In the genomic region with DNA sequence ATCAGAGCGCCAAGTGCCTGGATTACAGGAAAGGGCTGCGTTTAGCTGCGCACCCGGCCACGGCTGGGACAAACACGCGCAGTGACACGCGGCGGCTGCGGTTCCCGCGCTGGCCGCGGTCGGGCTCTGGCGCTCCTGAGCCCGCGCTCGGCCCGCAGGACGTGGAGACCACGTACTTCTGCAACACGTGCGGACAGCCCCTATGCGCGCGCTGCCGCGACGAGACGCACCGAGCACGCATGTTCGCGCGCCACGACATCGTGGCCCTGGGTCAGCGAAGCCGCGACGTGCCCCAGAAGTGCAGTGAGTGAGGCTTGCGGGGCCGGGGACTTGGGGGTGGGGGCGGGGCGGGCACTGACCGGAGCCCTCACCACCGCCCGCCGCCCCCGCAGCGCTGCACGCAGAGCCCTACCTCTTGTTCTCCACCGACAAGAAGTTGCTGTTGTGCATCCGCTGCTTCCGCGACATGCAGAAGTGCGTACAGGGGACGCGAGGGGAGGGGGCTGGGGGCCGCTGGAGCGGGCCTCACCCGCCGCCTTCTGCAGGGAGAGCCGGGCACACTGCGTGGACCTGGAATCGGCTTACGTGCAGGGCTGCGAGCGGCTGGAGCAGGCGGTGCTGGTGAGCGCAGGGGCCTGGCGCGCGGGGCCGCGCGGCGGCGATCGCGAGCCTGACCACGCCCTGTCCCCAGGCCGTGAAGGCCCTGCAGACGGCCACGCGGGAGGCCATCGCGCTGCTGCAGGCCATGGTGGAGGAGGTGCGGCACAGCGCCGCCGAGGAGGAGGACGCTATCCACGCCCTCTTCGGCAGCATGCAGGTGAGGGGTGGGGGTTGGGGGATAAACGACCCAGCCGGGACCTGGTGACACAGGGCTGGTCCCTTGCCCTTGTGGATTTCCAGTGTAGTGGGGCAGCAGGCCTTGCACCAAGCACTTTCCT, we compare ENCODE assay signal across 9 cellular contexts. TPM values are rescaled to one million over a fixed set of nuclear protein-coding genes. Genes with fewer than 3 reads are reported as not detected.
DNase-seq lines count a peak whose midpoint lies in the region; ATAC-seq and TF ChIP-seq lines count a peak whose summit lies in the region.
"Had no signal": no experiment of that assay in that cellular context is flagged by ENCODE, and none has a peak within 500 bp of the region (broad histone marks: within the 10 kb centered on the region; RNA-seq: fewer than 3 reads in every experiment).

No MANE protein-coding gene starts in this region.

- CTCF ChIA-PET in Panc1 (lab: Charles Lee) (interaction anchor here (0.6 kb wide), 1 partner anchor 13 kb away, joined by 3 read pairs; no protein-coding TSS in a partner anchor), RWPE1 (lab: Yijun Ruan, JAX) (no interaction called here)

- H3K27me3 Mint-ChIP-seq in dendritic cell treated with granulocyte-macrophage colony-stimulating factor and Interleukin-4, amounts not matched to agents 40 ng/mL and 50 ng/mL, for 4 days, result peaks cover 92% of the 10 kb centered on the region
- peaks cover 16% of the 10 kb centered on the region for H3K27me3 Mint-ChIP-seq in memory B cell

- peaks cover 5% of the 10 kb centered on the region for H3K4me1 ChIP-seq in Panc1 (ENCODE audit: control insufficient read depth, insufficient read depth, low read length)
- peaks cover 24 to 32% of the 10 kb centered on the region in 2 donors for H3K4me1 ChIP-seq in thyroid gland

- in situ Hi-C loops in Panc1 (cut with HindIII; ENCODE audit: low pct_unique_long_range_greater_than_20kb, low sequenced_read_pairs), result no loop called here

- peak; percentile 10 to 26 for ATAC-seq in activated CD4-positive, CD25-positive, alpha-beta regulatory T cell treated with anti-CD3 and anti-CD28 coated beads, Interleukin-2, amount 50 U/mL, for 24 hours
- ATAC-seq in Panc1, result no peak
- peak; percentile 48 for ATAC-seq in memory B cell (ENCODE audit: low read depth)
- ATAC-seq: A549 had no signal

- peak overlapping the region; percentile 48 for H3K27ac Mint-ChIP-seq in dendritic cell treated with granulocyte-macrophage colony-stimulating factor and Interleukin-4, amounts not matched to agents 40 ng/mL and 50 ng/mL, for 4 days
- H3K27ac Mint-ChIP-seq in memory B cell, result no peak overlapping the region

- DNase-seq in activated CD4-positive, CD25-positive, alpha-beta regulatory T cell (lab: John Stamatoyannopoulos, UW), result no peak
- DNase-seq in Panc1 (ENCODE audit: low read depth, low spot score) (no peak), memory B cell (ENCODE audit: low spot score in 2 of 2) (peak in 1 of 2 donors; percentile 20), thyroid gland (peak; percentile 60 to 62), NCI-H524 treated with DMSO at 0.1 percent for 48 hours (lab: John Stamatoyannopoulos, UW) (no peak), RWPE1 (ENCODE audit: low spot score) (no peak)

- H3K4me1 Mint-ChIP-seq in dendritic cell treated with granulocyte-macrophage colony-stimulating factor and Interleukin-4, amounts not matched to agents 40 ng/mL and 50 ng/mL, for 4 days (ENCODE audit: low read depth), result peaks cover 49% of the 10 kb centered on the region
- H3K4me1 Mint-ChIP-seq in memory B cell, result peaks cover 25% of the 10 kb centered on the region

- POLR2A ChIA-PET in Panc1 (lab: Charles Lee), result no interaction called here
- POLR2A ChIA-PET in RWPE1 (lab: Yijun Ruan, JAX; ENCODE audit: low non-redundant PET), result interaction anchor here (0.7 kb wide), 1 partner anchor 15 kb away, joined by 3 read pairs; no protein-coding TSS in a partner anchor

- H3K36me3 ChIP-seq in Panc1 (ENCODE audit: control insufficient read depth, insufficient read depth, low read length) (peaks cover 2% of the 10 kb centered on the region; the same call in 1 of the 2 replicates), thyroid gland (no peaks in the 10 kb centered on the region)

- no peaks in the 10 kb centered on the region for H3K9me3 Mint-ChIP-seq in dendritic cell treated with granulocyte-macrophage colony-stimulating factor and Interleukin-4, amounts not matched to agents 40 ng/mL and 50 ng/mL, for 4 days
- H3K9me3 Mint-ChIP-seq in memory B cell, result no peaks in the 10 kb centered on the region

- peak overlapping the region; percentile 66 for H3K4me3 Mint-ChIP-seq in dendritic cell treated with granulocyte-macrophage colony-stimulating factor and Interleukin-4, amounts not matched to agents 40 ng/mL and 50 ng/mL, for 4 days
- H3K4me3 Mint-ChIP-seq in memory B cell, result peak overlapping the region; percentile 73

- WGBS in thyroid gland, 2 donors, result 10% methylated on average over 15 of the region's 99 CpGs; no CpG with 5 or more reads in 1 of the 2 donors

- H3K9me3 ChIP-seq in Panc1 (ENCODE audit: control insufficient read depth, insufficient read depth, low read depth, low read length), result no peaks in the 10 kb centered on the region
- H3K9me3 ChIP-seq in thyroid gland, result no peaks in the 10 kb centered on the region
- H3K9me3 ChIP-seq: A549 had no signal

- BruUV-seq in Panc1 (replicated peaks; lab: Mats Ljungman, UMichigan), result no TSS peak

- no peaks in the 10 kb centered on the region for H3K36me3 Mint-ChIP-seq in dendritic cell treated with granulocyte-macrophage colony-stimulating factor and Interleukin-4, amounts not matched to agents 40 ng/mL and 50 ng/mL, for 4 days (ENCODE audit: low read depth)
- no peaks in the 10 kb centered on the region for H3K36me3 Mint-ChIP-seq in memory B cell

- H3K27me3 ChIP-seq in Panc1 (ENCODE audit: control insufficient read depth, insufficient read depth, low read length) (no peaks in the 10 kb centered on the region), thyroid gland (no peaks in the 10 kb centered on the region)

- 0 out of 2 replicates have a peak, but pooled peaks have one; percentile 22 for TF ChIP-seq CTCF in Panc1 (IDR thresholded peaks at IDR 0.05)
- peak in 4 of 6 experiments; percentile 35 to 51 (median 40) for TF ChIP-seq CTCF in thyroid gland (IDR thresholded peaks at IDR 0.05)
- TF ChIP-seq CTCF in RWPE1 (conservative IDR thresholded peaks at IDR 0.05; ENCODE audit: low read depth), result no peak

- no peak for TF ChIP-seq POLR2A in thyroid gland (IDR thresholded peaks at IDR 0.05)

- H3K27ac ChIP-seq in Panc1 (ENCODE audit: low read length) (no peak overlapping the region), thyroid gland (no peak overlapping the region), RWPE1 (no peak overlapping the region)
- H3K27ac ChIP-seq: A549 had no signal

- peak overlapping the region in 1 of 2 experiments; percentile 18; a peak in 1 of 4 replicates for H3K4me3 ChIP-seq in Panc1 (ENCODE audit: low read depth in 2 of 2, low read length in 2 of 2)
- H3K4me3 ChIP-seq in thyroid gland (replicated peaks in 1 of 3), result peak overlapping the region in 1 of 3 donors; percentile 26
- H3K4me3 ChIP-seq: A549 had no signal

- intact Hi-C loops in Panc1 (cut with micrococcal nuclease; ENCODE audit: unreplicated experiment) (no loop called here), thyroid gland (cut with DNase I) (loop anchor here (5.0 kb wide), 1 partner anchor 33 kb away; a partner anchor contains a TSS)
- intact Hi-C loops in dendritic cell treated with granulocyte-macrophage colony-stimulating factor and Interleukin-4, amounts not matched to agents 40 ng/mL and 50 ng/mL, for 4 days (cut with micrococcal nuclease), result loop anchor here (5.0 kb wide), 1 partner anchor 33 kb away; a partner anchor contains a TSS

RNA-seq across cellular contexts. Expression of a gene that starts 3.1 kb away (rescaled TPM):
- total RNA-seq in Panc1 (2021; ENCODE audit: unreplicated experiment) (115 TPM), thyroid gland (10 to 100 TPM; 32.9 to 63.5 (median 47.0) TPM)
- polyA plus RNA-seq in Panc1 (2012; ENCODE audit: insufficient read length), result 84.5 TPM

RNA-seq across cellular contexts. Expression of a gene that starts 9.6 kb away (rescaled TPM):
- total RNA-seq in Panc1 (2021; ENCODE audit: unreplicated experiment) (309 TPM), thyroid gland (100 to 1,000 TPM; 154 to 230 (median 181) TPM)
- polyA plus RNA-seq in Panc1 (2012; ENCODE audit: insufficient read length), result 319 TPM

RNA-seq across cellular contexts. Expression of a gene that starts 26.8 kb away (rescaled TPM):
- 81.0 TPM for total RNA-seq in Panc1 (2021; ENCODE audit: unreplicated experiment)
- polyA plus RNA-seq in Panc1 (2012; ENCODE audit: insufficient read length), result 56.6 TPM
- total RNA-seq in thyroid gland, result 10 to 100 TPM; 66.2 to 86.2 (median 78.1) TPM

RNA-seq across cellular contexts. Expression of a gene that starts 28.9 kb away (rescaled TPM):
- total RNA-seq in Panc1 (2021; ENCODE audit: unreplicated experiment) (62.9 TPM), thyroid gland (under 1 TPM; 0.15 to 0.94 (median 0.26) TPM)
- 72.6 TPM for polyA plus RNA-seq in Panc1 (2012; ENCODE audit: insufficient read length)

RNA-seq across cellular contexts. Expression of a gene that starts 35.0 kb away (rescaled TPM):
- total RNA-seq in Panc1 (2021; ENCODE audit: unreplicated experiment) (not detected), thyroid gland (not detected)
- not detected for polyA plus RNA-seq in Panc1 (2012; ENCODE audit: insufficient read length)
- polyA plus RNA-seq: A549 had no signal

Comparison
In these comparisons a context has a peak if more than half of its experiments do, and no peak if none do; other contexts are left out.
1. DNase-seq: peak in thyroid gland (2 of 2); none in activated CD4-positive, CD25-positive, alpha-beta regulatory T cell (0 of 4), Panc1 (single experiment), NCI-H524 treated with DMSO at 0.1 percent for 48 hours (single experiment) and RWPE1 (single experiment).